ENCODE assay signal across 8 cellular contexts in genomic region chr11:96393753-96394348, GRCh38.
DNase-seq lines count a peak whose midpoint lies in the region; ATAC-seq and FAIRE-seq lines count a peak whose summit lies in the region.

No MANE protein-coding gene starts in this region.

- H3K4me3 ChIP-seq in subcutaneous abdominal adipose tissue (ENCODE audit: low read depth in 1 of 5, low read length in 5 of 5): no peak overlapping the region

- H3K36me3 ChIP-seq in subcutaneous abdominal adipose tissue (ENCODE audit: control insufficient read depth in 5 of 5, insufficient read depth in 5 of 5, low read length in 5 of 5): no peaks in the 10 kb centered on the region

- peak overlapping the region; percentile 21 for H3K27ac ChIP-seq in subcutaneous abdominal adipose tissue (ENCODE audit: low read depth, low read length)

- no peak for ATAC-seq in stimulated activated naive CD8-positive, alpha-beta T cell treated with anti-CD3 and anti-CD28 coated beads, Interleukin-15, Interleukin-2, amounts not matched to agents 100 U/mL and 50 U/mL, for 24 hours
- no peak for ATAC-seq in GM21526 (IDR thresholded peaks at IDR 0.05; ENCODE audit: low FRiP score, unreplicated experiment)

- FAIRE-seq in TTC549 (lab: Jason Lieb, UNC): peak; percentile 85

- no peaks in the 10 kb centered on the region for H3K27me3 ChIP-seq in subcutaneous abdominal adipose tissue (ENCODE audit: control insufficient read depth in 5 of 5, insufficient read depth in 4 of 5, low read length in 5 of 5)

- H3K9ac ChIP-seq in subcutaneous abdominal adipose tissue (ENCODE audit: low read length in 5 of 5): peak overlapping the region in 1 of 5 donors; percentile 54

- DNase-seq in DMS153 (lab: John Stamatoyannopoulos, UW) (peak; percentile 1), DMS153 treated with DMSO at 0.1 percent for 48 hours (lab: John Stamatoyannopoulos, UW; ENCODE audit: unreplicated experiment) (no peak), KG1 (lab: John Stamatoyannopoulos, UW) (peak; percentile 20), globus pallidus (ENCODE audit: low spot score) (peak; percentile 59)
- no peak for DNase-seq in stimulated activated naive CD8-positive, alpha-beta T cell treated with anti-CD3 and anti-CD28 coated beads, Interleukin-15, Interleukin-2, amounts not matched to agents 100 U/mL and 50 U/mL, for 24 hours

- no peaks in the 10 kb centered on the region for H3K9me3 ChIP-seq in subcutaneous abdominal adipose tissue (ENCODE audit: control insufficient read depth in 5 of 5, low read length in 5 of 5)

- H3K4me1 ChIP-seq in subcutaneous abdominal adipose tissue (ENCODE audit: control insufficient read depth in 5 of 5, insufficient read depth in 5 of 5, low read length in 5 of 5): peaks cover 0 to 15% (median 14%) of the 10 kb centered on the region in 5 donors

Comparison
In these comparisons a context has a peak if more than half of its experiments do, and no peak if none do; other contexts are left out.
1. DNase-seq: peak in DMS153 (single experiment), KG1 (single experiment) and globus pallidus (single experiment); none in DMS153 treated with DMSO at 0.1 percent for 48 hours (single experiment) and stimulated activated naive CD8-positive, alpha-beta T cell treated with anti-CD3 and anti-CD28 coated beads, Interleukin-15, Interleukin-2, amounts not matched to agents 100 U/mL and 50 U/mL, for 24 hours (single experiment).